ENCODE assay signal across 9 cellular contexts in genomic region chrX:137031517-137032377, GRCh38. TPM values are rescaled to one million over a fixed set of nuclear protein-coding genes. Genes with fewer than 3 reads are reported as not detected.
DNase-seq lines count a peak whose midpoint lies in the region; ATAC-seq and TF ChIP-seq lines count a peak whose summit lies in the region.
"Had no signal": no experiment of that assay in that cellular context is flagged by ENCODE, and none has a peak within 500 bp of the region (broad histone marks: within the 10 kb centered on the region; RNA-seq: fewer than 3 reads in every experiment).

No MANE protein-coding gene starts in this region.

- H3K27ac Mint-ChIP-seq in endothelial cell (ENCODE audit: unreplicated experiment) (no peak overlapping the region), naive B cell (peak overlapping the region in 1 of 6 donors; percentile 26)

- H3K36me3 Mint-ChIP-seq in endothelial cell (ENCODE audit: low read depth, unreplicated experiment): no peaks in the 10 kb centered on the region
- peaks cover 0 to 8% of the 10 kb centered on the region in 2 donors for H3K36me3 Mint-ChIP-seq in naive B cell

- DNase-seq in GM06990 (ENCODE audit: extremely low read depth, insufficient read length) (peak; percentile 25), LNCaP clone FGC (ENCODE audit: low read depth) (no peak), endothelial cell (ENCODE audit: low spot score) (peak; percentile 18), naive B cell (peak; percentile 25), vagina (ENCODE audit: extremely low spot score in 2 of 2) (no peak), NCI-H446 treated with DMSO at 0.1 percent for 48 hours (lab: John Stamatoyannopoulos, UW) (no peak)
- peak; percentile 24 to 32 for DNase-seq in activated CD4-positive, alpha-beta T cell treated with anti-CD3 and anti-CD28 coated beads for 4 hours

- no peak for TF ChIP-seq POLR2A in vagina (IDR thresholded peaks at IDR 0.05)

- peaks cover 3% of the 10 kb centered on the region; the same call in 1 of the 2 replicates for H3K27me3 ChIP-seq in GM06990 (replicated peaks; ENCODE audit: control insufficient read depth, insufficient read depth, low read length)
- no peaks in the 10 kb centered on the region for H3K27me3 ChIP-seq in vagina

- intact Hi-C loops in vagina (cut with DNase I): no loop called here

- H3K4me3 Mint-ChIP-seq in endothelial cell (ENCODE audit: unreplicated experiment) (no peak overlapping the region), naive B cell (no peak overlapping the region)

- no peaks in the 10 kb centered on the region for H3K9me3 ChIP-seq in vagina

- no peak overlapping the region for H3K27ac ChIP-seq in vagina
- H3K27ac ChIP-seq: VCaP had no signal

- peak; percentile 79 for ATAC-seq in GM21619 (IDR thresholded peaks at IDR 0.05; ENCODE audit: unreplicated experiment)
- peak; percentile 72 to 80 for ATAC-seq in naive B cell (ENCODE audit: low read depth in 2 of 2)

- H3K36me3 ChIP-seq in GM06990 (ENCODE audit: control insufficient read depth, insufficient read depth, low read length) (no peaks in the 10 kb centered on the region), vagina (no peaks in the 10 kb centered on the region)

- peaks cover 16% of the 10 kb centered on the region for H3K27me3 Mint-ChIP-seq in endothelial cell (ENCODE audit: unreplicated experiment)
- peaks cover 20 to 22% (median 20%) of the 10 kb centered on the region in 3 donors for H3K27me3 Mint-ChIP-seq in naive B cell

- H3K4me3 ChIP-seq in GM06990 (replicated peaks; ENCODE audit: low read depth, low read length) (peak overlapping the region; percentile 57), LNCaP clone FGC (ENCODE audit: low read depth, low read length) (peak overlapping the region; percentile 36), vagina (peak overlapping the region; percentile 18 to 26)

- TF ChIP-seq CTCF in GM06990 (IDR thresholded peaks at IDR 0.05; ENCODE audit: insufficient read depth, low read length, poor library complexity, severe bottlenecking) (no peak), LNCaP clone FGC (IDR thresholded peaks at IDR 0.05; ENCODE audit: control insufficient read depth, extremely low read depth, insufficient read depth) (no peak), endothelial cell (IDR thresholded peaks at IDR 0.05; ENCODE audit: unreplicated experiment) (no peak), vagina (IDR thresholded peaks at IDR 0.05) (no peak)

- H3K9me3 Mint-ChIP-seq in endothelial cell (ENCODE audit: unreplicated experiment): peaks cover 5% of the 10 kb centered on the region
- peaks cover 0 to 5% (median 2%) of the 10 kb centered on the region in 7 donors for H3K9me3 Mint-ChIP-seq in naive B cell

- H3K4me1 ChIP-seq in vagina: peaks cover 7% of the 10 kb centered on the region

- H3K4me1 Mint-ChIP-seq in endothelial cell (ENCODE audit: unreplicated experiment) (peaks cover 9% of the 10 kb centered on the region), naive B cell (peaks cover 6 to 11% (median 7%) of the 10 kb centered on the region in 3 donors)

RNA-seq across cellular contexts. Expression of gene GPR101, which starts 2.0 kb away (rescaled TPM):
- total RNA-seq in endothelial cell (ENCODE audit: unreplicated experiment): not detected
- polyA plus RNA-seq in naive B cell (ENCODE audit: low read depth in 6 of 6): under 1 TPM in 2 of 6 donors, not detected in 4; 0.24 to 0.25 TPM
- total RNA-seq in vagina: not detected

Comparison
In these comparisons a context has a peak if more than half of its experiments do, and no peak if none do; other contexts are left out.
1. DNase-seq: peak in GM06990 (single experiment), activated CD4-positive, alpha-beta T cell treated with anti-CD3 and anti-CD28 coated beads for 4 hours (2 of 2), endothelial cell (single experiment) and naive B cell (single experiment); none in LNCaP clone FGC (single experiment), vagina (0 of 2) and NCI-H446 treated with DMSO at 0.1 percent for 48 hours (single experiment).
2. Peak in every context shown above with its lines, with median percentiles within 50 percentile points of each other: H3K4me3 ChIP-seq.